17 cellular contexts compared by ENCODE assay signal in genomic region chr13:110024646-110024980, GRCh38.
DNase-seq lines count a peak whose midpoint lies in the region; ATAC-seq and TF ChIP-seq lines count a peak whose summit lies in the region.
"Had no signal": no experiment of that assay in that cellular context is flagged by ENCODE, and none has a peak within 500 bp of the region (broad histone marks: within the 10 kb centered on the region; RNA-seq: fewer than 3 reads in every experiment).

No MANE protein-coding gene starts in this region.

- DNase-seq in WERI-Rb-1 (no peak), fibroblast of peridontal ligament (ENCODE audit: extremely low read depth) (peak; percentile 25), NCI-H524 treated with DMSO at 0.1 percent for 48 hours (lab: John Stamatoyannopoulos, UW) (no peak), GM19238 (ENCODE audit: insufficient read length, low spot score) (no peak), GM10248 (ENCODE audit: extremely low spot score) (no peak)
- DNase-seq: activated CD8-positive, alpha-beta memory T cell treated with anti-CD3 and anti-CD28 coated beads for 24 hours; activated naive CD8-positive, alpha-beta T cell treated with anti-CD3 and anti-CD28 coated beads for 36 hours; GF-D8; HFFc6; Kasumi-1; OCI-M1; SIG-M5; testis had no signal

- H3K9me3 ChIP-seq in BLaER1 (peaks cover under 1% of the 10 kb centered on the region; the same call in 1 of the 2 replicates), WERI-Rb-1 (ENCODE audit: severe bottlenecking) (no peaks in the 10 kb centered on the region)
- H3K9me3 ChIP-seq: testis had no signal

- H4K20me1 ChIP-seq in BLaER1: no peaks in the 10 kb centered on the region

- H3K4me2 ChIP-seq in BLaER1: peak overlapping the region; percentile 85

- CTCF ChIA-PET in GM10248 (lab: Yijun Ruan, JAX): interaction anchor here (2.0 kb wide), 1 partner anchor 11 kb away, joined by 7 read pairs; no protein-coding TSS in a partner anchor

- peak overlapping the region; percentile 55 for H3K9ac ChIP-seq in BLaER1
- H3K9ac ChIP-seq in rectal smooth muscle tissue (ENCODE audit: low read length): no peak overlapping the region
- H3K9ac ChIP-seq: parathyroid adenoma had no signal

- POLR2A ChIA-PET in GM10248 (lab: Yijun Ruan, JAX): no interaction called here

- no peaks in the 10 kb centered on the region for H3K27me3 ChIP-seq in BLaER1
- no peaks in the 10 kb centered on the region for H3K27me3 ChIP-seq in WERI-Rb-1 (ENCODE audit: insufficient read depth, low read depth, severe bottlenecking)
- H3K27me3 ChIP-seq in rectal smooth muscle tissue (ENCODE audit: control insufficient read depth, insufficient read depth, low read length): no peaks in the 10 kb centered on the region
- H3K27me3 ChIP-seq: testis had no signal

- H3K4me3 ChIP-seq in BLaER1 (no peak overlapping the region), WERI-Rb-1 (ENCODE audit: low read depth, low read length) (no peak overlapping the region), rectal smooth muscle tissue (ENCODE audit: low read length) (no peak overlapping the region)
- H3K4me3 ChIP-seq: testis had no signal

- no peak for ATAC-seq in HG03457 (IDR thresholded peaks at IDR 0.05; ENCODE audit: unreplicated experiment)

- H3K4me1 ChIP-seq in BLaER1: peaks cover 32% of the 10 kb centered on the region
- H3K4me1 ChIP-seq in rectal smooth muscle tissue (ENCODE audit: control insufficient read depth, insufficient read depth, low read length): peaks cover 12% of the 10 kb centered on the region
- H3K4me1 ChIP-seq: parathyroid adenoma, testis had no signal

- TF ChIP-seq CTCF in WERI-Rb-1 (IDR thresholded peaks at IDR 0.05; ENCODE audit: low read depth, low read length) (no peak), GM10248 (IDR thresholded peaks at IDR 0.05; ENCODE audit: control extremely low read depth, extremely low read depth, low read depth, missing control alignments) (no peak)

- H3K27ac ChIP-seq in BLaER1: peak overlapping the region; percentile 80
- H3K27ac ChIP-seq in WERI-Rb-1: peak overlapping the region; percentile 68
- H3K27ac ChIP-seq in rectal smooth muscle tissue (ENCODE audit: low read depth, low read length): peak overlapping the region; percentile 86
- H3K27ac ChIP-seq: parathyroid adenoma had no signal

- H3K36me3 ChIP-seq in BLaER1 (0 out of 2 replicates have a peak, but pooled peaks cover 3% of the 10 kb centered on the region), WERI-Rb-1 (no peaks in the 10 kb centered on the region), rectal smooth muscle tissue (ENCODE audit: control insufficient read depth, insufficient read depth, low read length) (no peaks in the 10 kb centered on the region)
